In the genomic region with DNA sequence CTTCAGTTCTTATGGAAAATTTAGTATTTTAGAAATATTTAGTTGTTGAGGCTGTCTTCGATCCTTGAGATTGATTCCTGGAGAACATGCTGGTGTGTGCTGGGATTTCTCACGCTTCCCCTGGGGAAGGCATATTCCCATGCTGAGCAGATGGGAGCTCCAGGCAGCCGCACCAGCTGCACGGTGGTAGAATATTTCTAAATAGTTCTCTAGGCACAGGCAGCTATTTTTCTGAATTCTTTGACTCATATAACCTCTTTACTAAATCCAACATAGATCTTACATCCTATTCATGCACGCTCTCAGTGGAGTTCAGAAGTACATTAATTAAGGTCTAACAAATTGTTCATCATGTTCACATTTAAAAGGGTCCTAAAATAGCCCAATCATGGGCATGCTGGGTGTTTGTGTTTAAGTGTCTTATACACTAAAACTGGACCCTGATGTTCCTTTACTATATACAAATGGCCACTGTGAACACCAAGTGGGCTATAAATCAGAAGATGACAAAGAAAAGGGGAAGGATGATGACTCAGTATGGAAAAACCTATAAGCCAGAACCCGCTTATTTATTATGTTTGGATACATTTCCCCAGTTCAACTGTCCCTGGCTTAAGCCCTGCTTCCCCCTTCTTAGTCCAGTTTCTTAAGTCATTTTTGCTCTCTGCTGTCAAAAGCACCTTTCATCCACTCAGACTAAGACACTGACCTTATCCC, we compare ENCODE assay signal across 15 cellular contexts.
A peak's percentile ranks its signal among the peaks of the same experiment; 100 is the strongest.
DNase-seq lines count a peak whose midpoint lies in the region; ATAC-seq and TF ChIP-seq lines count a peak whose summit lies in the region.
"Had no signal": no experiment of that assay in that cellular context is flagged by ENCODE, and none has a peak within 500 bp of the region (broad histone marks: within the 10 kb centered on the region; RNA-seq: fewer than 3 reads in every experiment).

No MANE protein-coding gene starts in this region.

- no peaks in the 10 kb centered on the region for H3K9me3 ChIP-seq in esophagus squamous epithelium
- no peaks in the 10 kb centered on the region for H3K9me3 ChIP-seq in skeletal muscle satellite cell (replicated peaks; ENCODE audit: low read length)
- H3K9me3 ChIP-seq in psoas muscle: no peaks in the 10 kb centered on the region

- H3K4me3 ChIP-seq in GM23338: no peak overlapping the region
- H3K4me3 ChIP-seq in esophagus squamous epithelium: no peak overlapping the region
- H3K4me3 ChIP-seq in skeletal muscle satellite cell (ENCODE audit: low read length): no peak overlapping the region
- no peak overlapping the region for H3K4me3 ChIP-seq in psoas muscle
- H3K4me3 ChIP-seq: PC-9 had no signal

- H3K27ac Mint-ChIP-seq in GM23338: no peak overlapping the region
- H3K27ac Mint-ChIP-seq: nephron had no signal

- no peaks in the 10 kb centered on the region for H3K27me3 ChIP-seq in GM23338 (ENCODE audit: insufficient read depth)
- no peaks in the 10 kb centered on the region for H3K27me3 ChIP-seq in esophagus squamous epithelium
- no peaks in the 10 kb centered on the region for H3K27me3 ChIP-seq in skeletal muscle satellite cell (ENCODE audit: control insufficient read depth, insufficient read depth, low read length)
- H3K27me3 ChIP-seq in psoas muscle (ENCODE audit: insufficient read depth in 3 of 3, low read length in 2 of 3): no peaks in the 10 kb centered on the region

- no peak overlapping the region for H2AFZ ChIP-seq in GM23338
- H2AFZ ChIP-seq: PC-9 had no signal

- TF ChIP-seq CTCF in GM23338 (conservative IDR thresholded peaks at IDR 0.05; ENCODE audit: low read depth in 2 of 2) (no peak), esophagus squamous epithelium (IDR thresholded peaks at IDR 0.05) (no peak), psoas muscle (IDR thresholded peaks at IDR 0.05) (no peak)

- ATAC-seq in GM23338 (no peak), psoas muscle (no peak), HG02884 (IDR thresholded peaks at IDR 0.05; ENCODE audit: unreplicated experiment) (no peak)

- peaks cover 22% of the 10 kb centered on the region for H3K36me3 Mint-ChIP-seq in GM23338 (ENCODE audit: low read depth)

- H3K4me2 ChIP-seq in GM23338: peak overlapping the region; percentile 72
- H3K4me2 ChIP-seq in skeletal muscle satellite cell (ENCODE audit: low read length): peak overlapping the region; percentile 16
- H3K4me2 ChIP-seq: PC-9 had no signal

- H3K4me1 ChIP-seq in GM23338 (ENCODE audit: insufficient read depth): peaks cover 53% of the 10 kb centered on the region
- peaks cover 0 to 52% (median 7%) of the 10 kb centered on the region in 3 donors for H3K4me1 ChIP-seq in esophagus squamous epithelium
- H3K4me1 ChIP-seq in skeletal muscle satellite cell (ENCODE audit: control insufficient read depth, insufficient read depth, low read length): peaks cover 25% of the 10 kb centered on the region
- H3K4me1 ChIP-seq in psoas muscle: no peaks in the 10 kb centered on the region

- no peaks in the 10 kb centered on the region for H3K9me2 ChIP-seq in GM23338 (ENCODE audit: insufficient read depth)

- H3K4me3 Mint-ChIP-seq in GM23338: no peak overlapping the region
- H3K4me3 Mint-ChIP-seq: nephron had no signal

- H3K9ac ChIP-seq in skeletal muscle satellite cell (ENCODE audit: low read depth, low read length): no peak overlapping the region

- H4K20me1 ChIP-seq in GM23338 (replicated peaks; ENCODE audit: insufficient read depth): peaks cover 4% of the 10 kb centered on the region; the same call in 1 of the 2 replicates

- peaks cover 53% of the 10 kb centered on the region for H3K79me2 ChIP-seq in GM23338 (replicated peaks; ENCODE audit: insufficient read depth)

- intact Hi-C loops in esophagus squamous epithelium (cut with DNase I): no loop called here
- intact Hi-C loops in psoas muscle (cut with DNase I): no loop called here

- 77 to 79% methylated on average over 6 of the region's 6 CpGs for WGBS in esophagus squamous epithelium, 2 donors
- 68 to 83% (median 81%) methylated on average over 6 of the region's 6 CpGs for WGBS in psoas muscle, 3 donors

- peaks cover 3% of the 10 kb centered on the region for H3K27me3 Mint-ChIP-seq in GM23338 (ENCODE audit: insufficient read depth, low read depth, poor library complexity)

- no peaks in the 10 kb centered on the region for H3F3A ChIP-seq in GM23338 (replicated peaks; ENCODE audit: low read depth)

- H3K4me1 Mint-ChIP-seq in GM23338: peaks cover 34% of the 10 kb centered on the region

- H3K9me3 Mint-ChIP-seq in GM23338: no peaks in the 10 kb centered on the region
- H3K9me3 Mint-ChIP-seq: nephron had no signal

- H3K36me3 ChIP-seq in GM23338 (ENCODE audit: insufficient read depth) (no peaks in the 10 kb centered on the region), esophagus squamous epithelium (no peaks in the 10 kb centered on the region), skeletal muscle satellite cell (ENCODE audit: insufficient read depth, low read length) (no peaks in the 10 kb centered on the region), psoas muscle (ENCODE audit: insufficient read depth in 1 of 2, low read depth in 1 of 2) (no peaks in the 10 kb centered on the region)

- no peak for TF ChIP-seq POLR2A in esophagus squamous epithelium (IDR thresholded peaks at IDR 0.05)

- peak overlapping the region; percentile 83 for H3K27ac ChIP-seq in GM23338 (ENCODE audit: low read depth)
- H3K27ac ChIP-seq in esophagus squamous epithelium: peak overlapping the region in 3 of 4 donors; percentile 15 to 76 (median 63)
- H3K27ac ChIP-seq in psoas muscle: no peak overlapping the region
- H3K27ac ChIP-seq: PC-9 had no signal

- no peak for DNase-seq in GM23338 (ENCODE audit: low spot score)
- peak; percentile 39 to 92 for DNase-seq in NOMO-1 (lab: John Stamatoyannopoulos, UW; ENCODE audit: unreplicated experiment in 2 of 2)
- DNase-seq in esophagus squamous epithelium (lab: John Stamatoyannopoulos, UW): no peak
- no peak for DNase-seq in psoas muscle
- no peak for DNase-seq in HuH-7 (ENCODE audit: low spot score)
- DNase-seq in glomerular visceral epithelial cell (ENCODE audit: extremely low spot score): no peak
- DNase-seq: DMS53; islet precursor cell; PC-9; stimulated activated CD4-positive, alpha-beta T cell treated with anti-CD3 and anti-CD28 coated beads, Interleukin-12 subunit alpha, Interleukin-12 subunit beta, amount 100 ng/mL, for 4 hours; stimulated activated CD8-positive, alpha-beta memory T cell treated with anti-CD3 and anti-CD28 coated beads, Interleukin-4, amount 100 ng/mL, for 48 hours; T-helper 9 cell had no signal

TF ChIP-seq in GM23338, 12 proteins besides CTCF, POLR2A, EP300 and RAD21 (continues in another document):
- TF ChIP-seq EZH2 (IDR thresholded peaks at IDR 0.05; ENCODE audit: low read depth, unreplicated experiment): no peak
- TF ChIP-seq CREB1 (CRISPR knock-in tag; IDR thresholded peaks at IDR 0.05; ENCODE audit: low read depth): no peak
- TF ChIP-seq ZNF114 (CRISPR knock-in tag; IDR thresholded peaks at IDR 0.05): no peak
- TF ChIP-seq, protein P1, sequence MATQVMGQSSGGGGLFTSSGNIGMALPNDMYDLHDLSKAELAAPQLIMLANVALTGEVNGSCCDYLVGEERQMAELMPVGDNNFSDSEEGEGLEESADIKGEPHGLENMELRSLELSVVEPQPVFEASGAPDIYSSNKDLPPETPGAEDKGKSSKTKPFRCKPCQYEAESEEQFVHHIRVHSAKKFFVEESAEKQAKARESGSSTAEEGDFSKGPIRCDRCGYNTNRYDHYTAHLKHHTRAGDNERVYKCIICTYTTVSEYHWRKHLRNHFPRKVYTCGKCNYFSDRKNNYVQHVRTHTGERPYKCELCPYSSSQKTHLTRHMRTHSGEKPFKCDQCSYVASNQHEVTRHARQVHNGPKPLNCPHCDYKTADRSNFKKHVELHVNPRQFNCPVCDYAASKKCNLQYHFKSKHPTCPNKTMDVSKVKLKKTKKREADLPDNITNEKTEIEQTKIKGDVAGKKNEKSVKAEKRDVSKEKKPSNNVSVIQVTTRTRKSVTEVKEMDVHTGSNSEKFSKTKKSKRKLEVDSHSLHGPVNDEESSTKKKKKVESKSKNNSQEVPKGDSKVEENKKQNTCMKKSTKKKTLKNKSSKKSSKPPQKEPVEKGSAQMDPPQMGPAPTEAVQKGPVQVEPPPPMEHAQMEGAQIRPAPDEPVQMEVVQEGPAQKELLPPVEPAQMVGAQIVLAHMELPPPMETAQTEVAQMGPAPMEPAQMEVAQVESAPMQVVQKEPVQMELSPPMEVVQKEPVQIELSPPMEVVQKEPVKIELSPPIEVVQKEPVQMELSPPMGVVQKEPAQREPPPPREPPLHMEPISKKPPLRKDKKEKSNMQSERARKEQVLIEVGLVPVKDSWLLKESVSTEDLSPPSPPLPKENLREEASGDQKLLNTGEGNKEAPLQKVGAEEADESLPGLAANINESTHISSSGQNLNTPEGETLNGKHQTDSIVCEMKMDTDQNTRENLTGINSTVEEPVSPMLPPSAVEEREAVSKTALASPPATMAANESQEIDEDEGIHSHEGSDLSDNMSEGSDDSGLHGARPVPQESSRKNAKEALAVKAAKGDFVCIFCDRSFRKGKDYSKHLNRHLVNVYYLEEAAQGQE (IDR thresholded peaks at IDR 0.05; ENCODE audit: unreplicated experiment): no peak
- no peak for TF ChIP-seq ZNF331 (CRISPR knock-in tag; IDR thresholded peaks at IDR 0.05; ENCODE audit: low read depth)

Comparison
In these comparisons a context has a peak if more than half of its experiments do, and no peak if none do; other contexts are left out.
1. DNase-seq: peak in NOMO-1 (2 of 2); none in GM23338 (single experiment), esophagus squamous epithelium (single experiment), psoas muscle (0 of 2), HuH-7 (single experiment) and glomerular visceral epithelial cell (single experiment).